ENCODE assay signal across 10 cellular contexts in the genomic region with DNA sequence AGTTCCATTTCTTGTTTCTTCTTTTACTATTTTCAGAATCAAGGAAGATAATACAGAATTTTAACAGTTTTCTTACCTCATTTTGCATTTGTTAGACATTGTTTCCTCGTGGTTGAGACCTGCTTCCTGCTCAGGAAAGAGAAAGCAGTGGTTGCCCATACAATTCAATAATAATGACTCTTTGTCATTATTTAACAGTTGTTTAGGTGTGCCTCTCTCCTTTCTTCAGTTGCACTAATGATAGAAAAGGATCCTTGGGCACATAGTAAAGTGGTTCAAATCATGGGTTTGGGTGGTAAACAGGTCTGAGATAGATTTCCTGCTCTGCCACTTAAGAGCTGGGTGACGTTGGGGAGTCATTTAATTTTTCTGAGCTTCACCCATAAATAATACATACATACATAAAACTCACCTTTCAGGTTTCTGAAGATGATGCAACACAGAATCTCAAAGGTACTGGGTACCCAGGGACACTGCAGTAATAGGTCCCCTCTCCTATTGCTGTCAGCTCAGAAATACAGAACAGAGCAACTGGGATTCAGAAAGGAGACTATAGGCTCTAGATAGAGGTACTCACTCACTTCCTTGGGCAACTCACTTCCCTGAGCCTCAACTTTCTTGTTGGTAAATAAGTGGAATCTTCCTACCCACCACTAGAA. TPM values are rescaled to one million over a fixed set of nuclear protein-coding genes. Genes with fewer than 3 reads are reported as not detected.
DNase-seq lines count a peak whose midpoint lies in the region; ATAC-seq and TF ChIP-seq lines count a peak whose summit lies in the region.
"Had no signal": no experiment of that assay in that cellular context is flagged by ENCODE, and none has a peak within 500 bp of the region (broad histone marks: within the 10 kb centered on the region; RNA-seq: fewer than 3 reads in every experiment).

No MANE protein-coding gene starts in this region.

- peak overlapping the region; percentile 63 for H3K9ac ChIP-seq in mesenchymal stem cell (ENCODE audit: low read length)

- ATAC-seq in activated T-cell treated with anti-CD3 and anti-CD28 coated beads, Interleukin-2, amount 50 U/mL, for 72 hours (replicated peaks in 1 of 2) = no peak
- ATAC-seq in left cardiac atrium (no peak), gastrocnemius medialis (no peak)

- H3K4me2 ChIP-seq in mesenchymal stem cell (ENCODE audit: low read length, poor library complexity, severe bottlenecking) = no peak overlapping the region

- H3K27ac Mint-ChIP-seq in activated T-cell treated with anti-CD3 and anti-CD28 coated beads, Interleukin-2, amount 50 U/mL, for 72 hours = peak overlapping the region; percentile 54
- H3K27ac Mint-ChIP-seq in activated T-helper 1 cell treated with anti-CD3 and anti-CD28 coated beads, Interleukin-12 subunit alpha, Interleukin-12 subunit beta, Interleukin-2, Interleukin-4 antibody, amounts not matched to agents 30 ng/mL and 10 ng/mL and 1 ng/mL, durations not matched to agents 14 hours and 24 hours and 36 hours = peak overlapping the region; percentile 75

- peak overlapping the region; percentile 85 to 94 for H3K18ac ChIP-seq in mesenchymal stem cell (ENCODE audit: low read depth in 1 of 2, low read length in 2 of 2)

- no peak overlapping the region for H2AFZ ChIP-seq in mesenchymal stem cell (ENCODE audit: low read depth, low read length)

- H3K4me3 Mint-ChIP-seq in activated T-cell treated with anti-CD3 and anti-CD28 coated beads, Interleukin-2, amount 50 U/mL, for 72 hours = peak overlapping the region; percentile 23 to 80
- H3K4me3 Mint-ChIP-seq in activated T-helper 1 cell treated with anti-CD3 and anti-CD28 coated beads, Interleukin-12 subunit alpha, Interleukin-12 subunit beta, Interleukin-2, Interleukin-4 antibody, amounts not matched to agents 30 ng/mL and 10 ng/mL and 1 ng/mL, durations not matched to agents 14 hours and 24 hours and 36 hours = peak overlapping the region; percentile 45

- peaks cover 7% of the 10 kb centered on the region for H3K4me1 ChIP-seq in mesenchymal stem cell (ENCODE audit: control insufficient read depth, insufficient read depth, low read depth, low read length)
- H3K4me1 ChIP-seq in uterus = peaks cover 4 to 25% of the 10 kb centered on the region in 2 donors
- H3K4me1 ChIP-seq in gastrocnemius medialis = peaks cover 0 to 20% of the 10 kb centered on the region in 2 donors

- peaks cover 8 to 83% of the 10 kb centered on the region in 2 experiments for H3K36me3 ChIP-seq in mesenchymal stem cell (ENCODE audit: control insufficient read depth in 1 of 2, insufficient read depth in 2 of 2, low read depth in 1 of 2, low read length in 2 of 2)
- no peaks in the 10 kb centered on the region for H3K36me3 ChIP-seq in uterus
- H3K36me3 ChIP-seq in gastrocnemius medialis = peaks cover 0 to 11% of the 10 kb centered on the region in 2 donors

- no peaks in the 10 kb centered on the region for H3K27me3 ChIP-seq in mesenchymal stem cell (ENCODE audit: control insufficient read depth in 1 of 2, insufficient read depth in 1 of 2, low read length in 2 of 2)
- no peaks in the 10 kb centered on the region for H3K27me3 ChIP-seq in uterus
- H3K27me3 ChIP-seq in gastrocnemius medialis = no peaks in the 10 kb centered on the region

- peaks cover 7 to 29% of the 10 kb centered on the region in 2 donors for H3K36me3 Mint-ChIP-seq in activated T-cell treated with anti-CD3 and anti-CD28 coated beads, Interleukin-2, amount 50 U/mL, for 72 hours (ENCODE audit: insufficient read depth in 2 of 2)
- peaks cover 74% of the 10 kb centered on the region for H3K36me3 Mint-ChIP-seq in activated T-helper 1 cell treated with anti-CD3 and anti-CD28 coated beads, Interleukin-12 subunit alpha, Interleukin-12 subunit beta, Interleukin-2, Interleukin-4 antibody, amounts not matched to agents 30 ng/mL and 10 ng/mL and 1 ng/mL, durations not matched to agents 14 hours and 24 hours and 36 hours (ENCODE audit: low read depth)

- H4K8ac ChIP-seq in mesenchymal stem cell (ENCODE audit: low read length) = peak overlapping the region; percentile 77

- peak overlapping the region in 1 of 2 experiments; percentile 84 for H3K23ac ChIP-seq in mesenchymal stem cell (ENCODE audit: low read length in 2 of 2)

- peak overlapping the region; percentile 99 for H2AK5ac ChIP-seq in mesenchymal stem cell (ENCODE audit: low read length, severe bottlenecking)

- peak overlapping the region in 1 of 2 experiments; percentile 71 for H3K14ac ChIP-seq in mesenchymal stem cell (ENCODE audit: low read length in 2 of 2)

- peak overlapping the region; percentile 74 for H2BK120ac ChIP-seq in mesenchymal stem cell (ENCODE audit: low read depth, low read length)

- H3K9me3 Mint-ChIP-seq in activated T-cell treated with anti-CD3 and anti-CD28 coated beads, Interleukin-2, amount 50 U/mL, for 72 hours = no peaks in the 10 kb centered on the region
- no peaks in the 10 kb centered on the region for H3K9me3 Mint-ChIP-seq in activated T-helper 1 cell treated with anti-CD3 and anti-CD28 coated beads, Interleukin-12 subunit alpha, Interleukin-12 subunit beta, Interleukin-2, Interleukin-4 antibody, amounts not matched to agents 30 ng/mL and 10 ng/mL and 1 ng/mL, durations not matched to agents 14 hours and 24 hours and 36 hours

- 75% methylated on average over 1 of the region's 2 CpGs for WGBS in mesenchymal stem cell

- no peak for DNase-seq in activated T-cell treated with anti-CD3 and anti-CD28 coated beads, Interleukin-2, amount 50 U/mL, for 72 hours
- DNase-seq in activated T-cell treated with anti-CD3 and anti-CD28 coated beads, Interleukin-2, amount 50 U/mL, for 48 hours = no peak
- DNase-seq in activated T-helper 1 cell treated with anti-CD3 and anti-CD28 coated beads, Interleukin-12 subunit alpha, Interleukin-12 subunit beta, Interleukin-2, Interleukin-4 antibody, amounts not matched to agents 30 ng/mL and 10 ng/mL and 1 ng/mL, durations not matched to agents 14 hours and 24 hours and 36 hours (ENCODE audit: low spot score) = no peak
- DNase-seq in mesenchymal stem cell (no peak), uterus (no peak), mesenteric fat pad (ENCODE audit: low spot score) (no peak), left cardiac atrium (no peak), gastrocnemius medialis (no peak)
- DNase-seq: kidney had no signal

- H2BK12ac ChIP-seq in mesenchymal stem cell (ENCODE audit: low read length in 2 of 2) = peak overlapping the region; percentile 92 to 95

- H3K4ac ChIP-seq in mesenchymal stem cell (ENCODE audit: low read depth in 1 of 2, low read length in 2 of 2) = peak overlapping the region; percentile 95 to 97

- TF ChIP-seq CTCF in uterus (IDR thresholded peaks at IDR 0.05) (no peak), gastrocnemius medialis (IDR thresholded peaks at IDR 0.05 in 4 of 5, conservative IDR thresholded peaks at IDR 0.05 in 1 of 5) (no peak)

- H3K4me3 ChIP-seq in mesenchymal stem cell (ENCODE audit: insufficient read depth in 1 of 2, low read depth in 1 of 2, low read length in 2 of 2) (peak overlapping the region in 1 of 2 experiments; percentile 10), uterus (no peak overlapping the region), gastrocnemius medialis (no peak overlapping the region)

- H3K27ac ChIP-seq in mesenchymal stem cell (ENCODE audit: low read length, poor library complexity, severe bottlenecking) (peak overlapping the region; percentile 50), uterus (peak overlapping the region; percentile 43 to 90), gastrocnemius medialis (peak overlapping the region in 2 of 4 donors; percentile 14 to 28)
- H3K27ac ChIP-seq: VCaP had no signal

- peaks cover 99% of the 10 kb centered on the region for H3K4me1 Mint-ChIP-seq in activated T-cell treated with anti-CD3 and anti-CD28 coated beads, Interleukin-2, amount 50 U/mL, for 72 hours (ENCODE audit: low read depth)
- H3K4me1 Mint-ChIP-seq in activated T-helper 1 cell treated with anti-CD3 and anti-CD28 coated beads, Interleukin-12 subunit alpha, Interleukin-12 subunit beta, Interleukin-2, Interleukin-4 antibody, amounts not matched to agents 30 ng/mL and 10 ng/mL and 1 ng/mL, durations not matched to agents 14 hours and 24 hours and 36 hours (ENCODE audit: low read depth) = peaks cover 92% of the 10 kb centered on the region

- peak overlapping the region; percentile 40 for H2BK15ac ChIP-seq in mesenchymal stem cell (ENCODE audit: low read depth, poor library complexity, severe bottlenecking)

- TF ChIP-seq POLR2A in uterus (IDR thresholded peaks at IDR 0.05) (no peak), gastrocnemius medialis (IDR thresholded peaks at IDR 0.05) (no peak)

- H2BK5ac ChIP-seq in mesenchymal stem cell (ENCODE audit: low read depth, low read length, poor library complexity, severe bottlenecking) = no peak overlapping the region

- H3K9me3 ChIP-seq in mesenchymal stem cell (ENCODE audit: control insufficient read depth, low read length) = no peaks in the 10 kb centered on the region
- no peaks in the 10 kb centered on the region for H3K9me3 ChIP-seq in uterus
- H3K9me3 ChIP-seq in gastrocnemius medialis = no peaks in the 10 kb centered on the region

- peak overlapping the region; percentile 73 for H4K91ac ChIP-seq in mesenchymal stem cell (ENCODE audit: low read length)

- in situ Hi-C loops in gastrocnemius medialis (cut with MboI; ENCODE audit: low sequenced_read_pairs in 4 of 4) = no loop called here

- no peaks in the 10 kb centered on the region for H3K27me3 Mint-ChIP-seq in activated T-cell treated with anti-CD3 and anti-CD28 coated beads, Interleukin-2, amount 50 U/mL, for 72 hours (ENCODE audit: low read depth)
- no peaks in the 10 kb centered on the region for H3K27me3 Mint-ChIP-seq in activated T-helper 1 cell treated with anti-CD3 and anti-CD28 coated beads, Interleukin-12 subunit alpha, Interleukin-12 subunit beta, Interleukin-2, Interleukin-4 antibody, amounts not matched to agents 30 ng/mL and 10 ng/mL and 1 ng/mL, durations not matched to agents 14 hours and 24 hours and 36 hours (ENCODE audit: insufficient read depth)

- intact Hi-C loops in activated T-helper 1 cell treated with anti-CD3 and anti-CD28 coated beads, Interleukin-12 subunit alpha, Interleukin-12 subunit beta, Interleukin-2, Interleukin-4 antibody, amounts not matched to agents 30 ng/mL and 10 ng/mL and 1 ng/mL, durations not matched to agents 14 hours and 24 hours and 36 hours (cut with micrococcal nuclease) = loop anchor here (10.0 kb wide), 2 partner anchors 589 to 739 kb away; a partner anchor contains a TSS
- intact Hi-C loops in uterus (cut with DNase I; ENCODE audit: low total_unique reads) (no loop called here), left cardiac atrium (cut with DNase I) (no loop called here), gastrocnemius medialis (cut with DNase I; ENCODE audit: low total_unique reads) (no loop called here)

- H3K79me1 ChIP-seq in mesenchymal stem cell (replicated peaks; ENCODE audit: low read length, poor library complexity, severe bottlenecking) = peaks cover 5% of the 10 kb centered on the region

RNA-seq across cellular contexts. Expression of a gene that starts 34.8 kb away (rescaled TPM):
- total RNA-seq in activated T-cell treated with anti-CD3 and anti-CD28 coated beads, Interleukin-2, amount 50 U/mL, for 72 hours = 100 to 1,000 TPM; 385 to 504 TPM
- total RNA-seq in activated T-helper 1 cell treated with anti-CD3 and anti-CD28 coated beads, Interleukin-12 subunit alpha, Interleukin-12 subunit beta, Interleukin-2, Interleukin-4 antibody, amounts not matched to agents 30 ng/mL and 10 ng/mL and 1 ng/mL, durations not matched to agents 14 hours and 24 hours and 36 hours = 547 and 550 TPM in 2 replicates
- polyA plus RNA-seq in mesenchymal stem cell (2013, experiment 1 of 2) = 1,373 TPM
- polyA plus RNA-seq in mesenchymal stem cell (2013, experiment 2 of 2) = 1,315 TPM
- total RNA-seq in uterus = 100 to 1,000 TPM; 135 to 636 (median 397) TPM
- 280 TPM for total RNA-seq in mesenteric fat pad
- total RNA-seq in left cardiac atrium = 10 to 100 TPM; 63.6 to 71.2 TPM
- 10 to 100 TPM; 19.5 to 32.5 (median 29.2) TPM for total RNA-seq in gastrocnemius medialis
